In genomic region chr5:2848634-2849033, GRCh38 we compare ENCODE assay signal across 20 cellular contexts.
DNase-seq lines count a peak whose midpoint lies in the region; ATAC-seq and TF ChIP-seq lines count a peak whose summit lies in the region.
"Had no signal": no experiment of that assay in that cellular context is flagged by ENCODE, and none has a peak within 500 bp of the region (broad histone marks: within the 10 kb centered on the region; RNA-seq: fewer than 3 reads in every experiment).

No MANE protein-coding gene starts in this region.

- H3K4me1 ChIP-seq in GM23248 (ENCODE audit: insufficient read depth) (no peaks in the 10 kb centered on the region), foreskin keratinocyte (no peaks in the 10 kb centered on the region), right atrium auricular region (no peaks in the 10 kb centered on the region)

- no peaks in the 10 kb centered on the region for H3K79me2 ChIP-seq in GM23248 (ENCODE audit: insufficient read depth)

- H4K20me1 ChIP-seq in GM23248 (ENCODE audit: insufficient read depth) = no peaks in the 10 kb centered on the region

- H3K27me3 ChIP-seq in GM23248 (replicated peaks; ENCODE audit: insufficient read depth) (no peaks in the 10 kb centered on the region), foreskin keratinocyte (no peaks in the 10 kb centered on the region), right atrium auricular region (no peaks in the 10 kb centered on the region)
- H3K27me3 ChIP-seq: neutrophil had no signal

- DNase-seq in AG10803 (ENCODE audit: low read depth) = no peak
- peak; percentile 58 for DNase-seq in GM23248
- peak; percentile 12 for DNase-seq in SK-MEL-5 (ENCODE audit: low read depth, low spot score)
- DNase-seq in foreskin keratinocyte = peak in 1 of 2 donors; percentile 6
- DNase-seq in retina = no peak
- no peak for DNase-seq in middle frontal gyrus (ENCODE audit: extremely low spot score, low spot score)
- DNase-seq in right atrium auricular region (ENCODE audit: low spot score) = no peak
- DNase-seq: activated B cell treated with CpG ODN at 0.5 μM for 24 hours; activated CD8-positive, alpha-beta T cell treated with anti-CD3 and anti-CD28 coated beads, Interleukin-2, amount 10 ng/mL, durations not matched to agents 7 days and 5 days; activated naive CD8-positive, alpha-beta T cell treated with anti-CD3 and anti-CD28 coated beads for 36 hours; CD8-positive, alpha-beta T cell; EL; hippocampal formation; KBM-7; NCI-H1092 treated with DMSO at 0.1 percent for 48 hours; NK-92 treated with Interleukin-12 subunit alpha and Interleukin-12 subunit beta, amount 100 ng/mL, for 24 hours; Right ventricle myocardium superior; stimulated activated CD4-positive, alpha-beta T cell treated with anti-CD3 and anti-CD28 coated beads, Interleukin-2, amount 100 ng/mL, for 24 hours had no signal

- no peak overlapping the region for H3K4me3 ChIP-seq in AG10803 (ENCODE audit: low read length)
- no peak overlapping the region for H3K4me3 ChIP-seq in GM23248
- H3K4me3 ChIP-seq in right atrium auricular region = no peak overlapping the region

- H3K9me2 ChIP-seq in GM23248 (ENCODE audit: insufficient read depth) = no peaks in the 10 kb centered on the region

- TF ChIP-seq POLR2A in GM18505 (IDR thresholded peaks at IDR 0.05; ENCODE audit: borderline replicate concordance, extremely low read depth, insufficient read depth, insufficient read length) = no peak

- in situ Hi-C loops in GM23248 (cut with MboI) (no loop called here), SK-MEL-5 (cut with HindIII; ENCODE audit: low pct_unique_long_range_greater_than_20kb, low sequenced_read_pairs) (no loop called here)

- no peak overlapping the region for H3K9ac ChIP-seq in GM23248

- no peaks in the 10 kb centered on the region for H3F3A ChIP-seq in GM23248 (ENCODE audit: insufficient read depth)

- H3K9me3 ChIP-seq in GM23248 (ENCODE audit: low read depth) = no peaks in the 10 kb centered on the region
- H3K9me3 ChIP-seq in right atrium auricular region = no peaks in the 10 kb centered on the region
- H3K9me3 ChIP-seq: neutrophil had no signal

- no peak overlapping the region for H3K4me2 ChIP-seq in GM23248 (ENCODE audit: unreplicated experiment)

- WGBS in GM23248 (ENCODE audit: low coverage in 1 of 2, low lambda C conversion rate in 2 of 2, missing lambda C conversion rate in 2 of 2), 2 experiments = 0 to 1% methylated on average over 11 of the region's 11 CpGs

- ATAC-seq in foreskin keratinocyte (no peak), GM18505 (IDR thresholded peaks at IDR 0.05; ENCODE audit: unreplicated experiment) (no peak)
- ATAC-seq: activated CD8-positive, alpha-beta T cell treated with anti-CD3 and anti-CD28 coated beads, Interleukin-2, amount 10 ng/mL, durations not matched to agents 7 days and 5 days; CD8-positive, alpha-beta T cell had no signal

- no peaks in the 10 kb centered on the region for H3K36me3 ChIP-seq in GM23248 (ENCODE audit: low read depth)
- no peaks in the 10 kb centered on the region for H3K36me3 ChIP-seq in right atrium auricular region
- H3K36me3 ChIP-seq: neutrophil had no signal

- no peak overlapping the region for H2AFZ ChIP-seq in GM23248

- TF ChIP-seq CTCF in AG10803 (conservative IDR thresholded peaks at IDR 0.05; ENCODE audit: low read length) = peak; percentile 31
- peak; percentile 37 for TF ChIP-seq CTCF in foreskin keratinocyte (conservative IDR thresholded peaks at IDR 0.05)
- TF ChIP-seq CTCF in right atrium auricular region (IDR thresholded peaks at IDR 0.05) = no peak

- H3K27ac ChIP-seq in GM23248 (no peak overlapping the region), foreskin keratinocyte (no peak overlapping the region), right atrium auricular region (no peak overlapping the region)
- H3K27ac ChIP-seq: neutrophil had no signal

Comparison
In these comparisons a context has a peak if more than half of its experiments do, and no peak if none do; other contexts are left out.
1. DNase-seq: peak in GM23248 (single experiment) and SK-MEL-5 (single experiment); none in AG10803 (single experiment), retina (single experiment), middle frontal gyrus (single experiment) and right atrium auricular region (single experiment).
2. CTCF ChIP-seq: peak in AG10803 (single experiment) and foreskin keratinocyte (single experiment); none in right atrium auricular region (0 of 2).